Comparison of ENCODE assay signal across 14 cellular contexts in the genomic region with DNA sequence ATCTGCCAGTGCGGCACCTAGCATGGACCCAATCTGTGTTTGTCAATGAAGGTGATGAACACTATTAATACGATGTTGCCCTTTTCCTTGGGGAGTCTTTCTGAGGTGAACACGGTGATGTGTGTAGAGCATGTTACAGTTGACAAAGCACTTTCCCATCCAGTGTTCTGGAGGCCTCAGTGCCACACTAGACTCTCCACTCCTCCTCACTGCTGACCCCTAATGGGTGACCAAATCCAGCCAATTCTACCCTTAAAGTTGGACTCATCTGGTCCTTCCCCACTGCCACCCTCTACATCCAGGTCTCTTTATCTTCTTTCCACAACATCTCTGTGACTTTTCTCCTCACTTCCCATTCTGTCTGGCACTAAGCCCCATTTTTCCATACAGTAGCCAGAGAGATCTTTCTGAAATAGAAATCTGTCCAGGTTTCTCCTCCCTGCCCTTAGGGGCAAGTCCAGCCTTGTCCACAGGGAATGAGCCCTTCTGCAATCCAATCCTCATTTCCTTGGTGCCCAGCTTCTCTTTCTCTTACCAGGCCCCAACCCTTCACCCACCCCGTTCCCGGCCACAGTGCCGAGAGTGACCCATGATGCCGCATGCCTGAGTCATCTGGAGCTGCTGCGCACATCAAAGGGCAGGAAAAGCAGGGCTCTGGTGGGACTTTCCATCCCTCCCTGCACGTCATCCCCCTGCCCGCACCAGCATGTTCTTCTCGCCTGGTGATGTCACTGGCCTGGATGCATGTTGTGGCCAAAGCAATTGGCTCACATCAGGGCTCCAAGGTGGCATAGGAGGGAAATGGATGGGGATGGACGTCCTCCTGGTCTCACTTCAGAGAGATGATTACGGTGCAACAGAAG.
DNase-seq lines count a peak whose midpoint lies in the region; ATAC-seq and TF ChIP-seq lines count a peak whose summit lies in the region.
"Had no signal": no experiment of that assay in that cellular context is flagged by ENCODE, and none has a peak within 500 bp of the region (broad histone marks: within the 10 kb centered on the region; RNA-seq: fewer than 3 reads in every experiment).

No MANE protein-coding gene starts in this region.

- H3K9me3 ChIP-seq in AG04450 (ENCODE audit: control insufficient read depth, insufficient read depth, low read length) (no peaks in the 10 kb centered on the region), HCT116 (ENCODE audit: control insufficient read depth in 1 of 2, insufficient read depth in 1 of 2, low read depth in 1 of 2, low read length in 2 of 2) (no peaks in the 10 kb centered on the region)

- H3K36me3 ChIP-seq in HCT116 (ENCODE audit: control insufficient read depth in 1 of 2, insufficient read depth in 2 of 2, low read length in 2 of 2) = no peaks in the 10 kb centered on the region

- H3K79me2 ChIP-seq in HCT116 (ENCODE audit: insufficient read depth, low read length) = no peaks in the 10 kb centered on the region

- H3K4me3 ChIP-seq in AG04450 (ENCODE audit: low read depth, low read length) = no peak overlapping the region
- no peak overlapping the region; a peak in 1 of 4 replicates for H3K4me3 ChIP-seq in HCT116 (replicated peaks in 1 of 2; ENCODE audit: low read depth in 1 of 2, low read length in 2 of 2)
- H3K4me3 ChIP-seq: PC-9 had no signal

- no peak for TF ChIP-seq RAD21 in HCT116 (IDR thresholded peaks at IDR 0.05; ENCODE audit: low read depth)

- no peaks in the 10 kb centered on the region for H3K9me2 ChIP-seq in HCT116 (ENCODE audit: insufficient read depth)

- ATAC-seq in HCT116 (peak; percentile 92), HG03469 (IDR thresholded peaks at IDR 0.05; ENCODE audit: unreplicated experiment) (no peak)

- H3K4me2 ChIP-seq in HCT116 (ENCODE audit: low read length) = peak overlapping the region; percentile 45
- H3K4me2 ChIP-seq: PC-9 had no signal

- peak overlapping the region; percentile 4; the same call in 1 of the 2 replicates for H3K9ac ChIP-seq in HCT116 (ENCODE audit: low read length)

- intact Hi-C loops in HCT116 (cut with micrococcal nuclease) = no loop called here

- POLR2A ChIA-PET in AG04450 (lab: Yijun Ruan, JAX) = interaction anchor here (0.6 kb wide), 1 partner anchor 164 kb away, joined by 3 read pairs; no protein-coding TSS in a partner anchor
- POLR2A ChIA-PET in HCT116 (lab: Charles Lee) = no interaction called here

- H3K27ac ChIP-seq in AG04450 (ENCODE audit: low read depth, low read length) = no peak overlapping the region
- 0 out of 2 replicates have a peak overlapping the region, but pooled peaks have one; percentile 12 for H3K27ac ChIP-seq in HCT116 (ENCODE audit: low read depth, low read length)
- H3K27ac ChIP-seq: PC-9 had no signal

- DNase-seq in AG04450 (ENCODE audit: low read depth, low spot score) (peak; percentile 2), HCT116 (ENCODE audit: low read depth, low spot score) (peak; percentile 76), astrocyte of the hippocampus (ENCODE audit: low read depth, low spot score) (peak; percentile 69), islet precursor cell (peak; percentile 84), cortex of kidney (lab: John Stamatoyannopoulos, UW) (no peak), GOT3 (lab: John Stamatoyannopoulos, UW) (no peak)
- no peak for DNase-seq in activated naive CD4-positive, alpha-beta T cell treated with anti-CD3 and anti-CD28 coated beads, Interleukin-2, amount 50 U/mL, for 16 hours
- DNase-seq: anterior cingulate cortex; CD4-positive, alpha-beta memory T cell; kidney; nephron progenitor cell; stimulated activated CD4-positive, alpha-beta T cell treated with anti-CD3 and anti-CD28 coated beads, Interleukin-12 subunit alpha, Interleukin-12 subunit beta, amount 100 ng/mL, for 4 hours had no signal

- TF ChIP-seq POLR2A in HCT116 (IDR thresholded peaks at IDR 0.05; ENCODE audit: borderline replicate concordance, extremely low read depth, insufficient read depth, insufficient read length) = no peak

- TF ChIP-seq CTCF in AG04450 (IDR thresholded peaks at IDR 0.05; ENCODE audit: low read depth, low read length) (no peak), HCT116 (IDR thresholded peaks at IDR 0.05 in 2 of 3, conservative IDR thresholded peaks at IDR 0.05 in 1 of 3; ENCODE audit: borderline replicate concordance in 1 of 3, insufficient read depth in 1 of 3, low read depth in 2 of 3, low read length in 2 of 3) (no peak)

- peak overlapping the region; percentile 3 for H2AFZ ChIP-seq in HCT116 (ENCODE audit: low read depth, low read length, poor library complexity, severe bottlenecking)
- H2AFZ ChIP-seq: PC-9 had no signal

- CTCF ChIA-PET in AG04450 (lab: Charles Lee) (no interaction called here), HCT116 (lab: Charles Lee) (no interaction called here)

- BruUV-seq in HCT116 (replicated peaks; lab: Mats Ljungman, UMichigan) = no TSS peak

- H3K27me3 ChIP-seq in AG04450 (ENCODE audit: control insufficient read depth, insufficient read depth, low read length) (peaks cover 43% of the 10 kb centered on the region), HCT116 (ENCODE audit: insufficient read depth, low read length) (no peaks in the 10 kb centered on the region)

- H4K20me1 ChIP-seq in HCT116 (ENCODE audit: insufficient read depth) = no peaks in the 10 kb centered on the region

- H3K4me1 ChIP-seq in HCT116 (ENCODE audit: control insufficient read depth in 1 of 2, insufficient read depth in 2 of 2, low read length in 2 of 2) = peaks cover 13 to 37% of the 10 kb centered on the region in 2 experiments

- RAD21 ChIA-PET in HCT116 (lab: Charles Lee; ENCODE audit: low non-redundant PET in 1 of 2, low total read pairs in 2 of 2, uncharacterized antibody in 2 of 2, unreplicated experiment in 2 of 2) = no interaction called here

TF ChIP-seq in HCT116, 20 proteins besides CTCF, POLR2A, EP300 and RAD21 (continues in another document):
- no peak for TF ChIP-seq ELF1 (IDR thresholded peaks at IDR 0.05; ENCODE audit: borderline replicate concordance, low read depth)
- no peak for TF ChIP-seq SIN3A (IDR thresholded peaks at IDR 0.05; ENCODE audit: low read depth)
- no peak for TF ChIP-seq CEBPB (IDR thresholded peaks at IDR 0.05; ENCODE audit: low read depth)
- peak; percentile 89 for TF ChIP-seq CBX3 (IDR thresholded peaks at IDR 0.05; ENCODE audit: low read depth)
- TF ChIP-seq FOSL1 (IDR thresholded peaks at IDR 0.05; ENCODE audit: low read depth) = peak; percentile 73
- TF ChIP-seq JUND (IDR thresholded peaks at IDR 0.05) = peak; percentile 80
- no peak for TF ChIP-seq YY1 (IDR thresholded peaks at IDR 0.05; ENCODE audit: extremely low read depth, insufficient replicate concordance, low read depth, low read length)
- no peak for TF ChIP-seq EZH2phosphoT487 (IDR thresholded peaks at IDR 0.05; ENCODE audit: borderline replicate concordance)
- TF ChIP-seq SRF (IDR thresholded peaks at IDR 0.05; ENCODE audit: low read depth) = no peak; the same call in 1 of the 2 replicates
- TF ChIP-seq ZFX (IDR thresholded peaks at IDR 0.05) = peak; percentile 10; the same call in 1 of the 2 replicates
- TF ChIP-seq POLR2AphosphoS5 (IDR thresholded peaks at IDR 0.05; ENCODE audit: low read depth, low read length) = peak; percentile 26; the same call in 1 of the 2 replicates
- TF ChIP-seq, protein P1, sequence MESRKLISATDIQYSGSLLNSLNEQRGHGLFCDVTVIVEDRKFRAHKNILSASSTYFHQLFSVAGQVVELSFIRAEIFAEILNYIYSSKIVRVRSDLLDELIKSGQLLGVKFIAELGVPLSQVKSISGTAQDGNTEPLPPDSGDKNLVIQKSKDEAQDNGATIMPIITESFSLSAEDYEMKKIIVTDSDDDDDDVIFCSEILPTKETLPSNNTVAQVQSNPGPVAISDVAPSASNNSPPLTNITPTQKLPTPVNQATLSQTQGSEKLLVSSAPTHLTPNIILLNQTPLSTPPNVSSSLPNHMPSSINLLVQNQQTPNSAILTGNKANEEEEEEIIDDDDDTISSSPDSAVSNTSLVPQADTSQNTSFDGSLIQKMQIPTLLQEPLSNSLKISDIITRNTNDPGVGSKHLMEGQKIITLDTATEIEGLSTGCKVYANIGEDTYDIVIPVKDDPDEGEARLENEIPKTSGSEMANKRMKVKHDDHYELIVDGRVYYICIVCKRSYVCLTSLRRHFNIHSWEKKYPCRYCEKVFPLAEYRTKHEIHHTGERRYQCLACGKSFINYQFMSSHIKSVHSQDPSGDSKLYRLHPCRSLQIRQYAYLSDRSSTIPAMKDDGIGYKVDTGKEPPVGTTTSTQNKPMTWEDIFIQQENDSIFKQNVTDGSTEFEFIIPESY (IDR thresholded peaks at IDR 0.05; ENCODE audit: extremely low read depth, insufficient replicate concordance, low read length) = no peak
- TF ChIP-seq, protein P2, sequence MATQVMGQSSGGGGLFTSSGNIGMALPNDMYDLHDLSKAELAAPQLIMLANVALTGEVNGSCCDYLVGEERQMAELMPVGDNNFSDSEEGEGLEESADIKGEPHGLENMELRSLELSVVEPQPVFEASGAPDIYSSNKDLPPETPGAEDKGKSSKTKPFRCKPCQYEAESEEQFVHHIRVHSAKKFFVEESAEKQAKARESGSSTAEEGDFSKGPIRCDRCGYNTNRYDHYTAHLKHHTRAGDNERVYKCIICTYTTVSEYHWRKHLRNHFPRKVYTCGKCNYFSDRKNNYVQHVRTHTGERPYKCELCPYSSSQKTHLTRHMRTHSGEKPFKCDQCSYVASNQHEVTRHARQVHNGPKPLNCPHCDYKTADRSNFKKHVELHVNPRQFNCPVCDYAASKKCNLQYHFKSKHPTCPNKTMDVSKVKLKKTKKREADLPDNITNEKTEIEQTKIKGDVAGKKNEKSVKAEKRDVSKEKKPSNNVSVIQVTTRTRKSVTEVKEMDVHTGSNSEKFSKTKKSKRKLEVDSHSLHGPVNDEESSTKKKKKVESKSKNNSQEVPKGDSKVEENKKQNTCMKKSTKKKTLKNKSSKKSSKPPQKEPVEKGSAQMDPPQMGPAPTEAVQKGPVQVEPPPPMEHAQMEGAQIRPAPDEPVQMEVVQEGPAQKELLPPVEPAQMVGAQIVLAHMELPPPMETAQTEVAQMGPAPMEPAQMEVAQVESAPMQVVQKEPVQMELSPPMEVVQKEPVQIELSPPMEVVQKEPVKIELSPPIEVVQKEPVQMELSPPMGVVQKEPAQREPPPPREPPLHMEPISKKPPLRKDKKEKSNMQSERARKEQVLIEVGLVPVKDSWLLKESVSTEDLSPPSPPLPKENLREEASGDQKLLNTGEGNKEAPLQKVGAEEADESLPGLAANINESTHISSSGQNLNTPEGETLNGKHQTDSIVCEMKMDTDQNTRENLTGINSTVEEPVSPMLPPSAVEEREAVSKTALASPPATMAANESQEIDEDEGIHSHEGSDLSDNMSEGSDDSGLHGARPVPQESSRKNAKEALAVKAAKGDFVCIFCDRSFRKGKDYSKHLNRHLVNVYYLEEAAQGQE (IDR thresholded peaks at IDR 0.05; ENCODE audit: low read depth) = no peak
- peak; percentile 98 for TF ChIP-seq TCF7L2 (IDR thresholded peaks at IDR 0.05; ENCODE audit: borderline replicate concordance, extremely low read depth, insufficient read depth, insufficient read length)
- TF ChIP-seq EZH2 (IDR thresholded peaks at IDR 0.05) = no peak
- TF ChIP-seq ZNF274 (IDR thresholded peaks at IDR 0.05; ENCODE audit: low read depth, low read length) = no peak

Comparison
In these comparisons a context has a peak if more than half of its experiments do, and no peak if none do; other contexts are left out.
1. DNase-seq: peak in AG04450 (single experiment), HCT116 (single experiment), astrocyte of the hippocampus (single experiment) and islet precursor cell (single experiment); none in cortex of kidney (single experiment), GOT3 (single experiment) and activated naive CD4-positive, alpha-beta T cell treated with anti-CD3 and anti-CD28 coated beads, Interleukin-2, amount 50 U/mL, for 16 hours (single experiment).